In genomic region chr9:135516132-135516860, GRCh38 we compare ENCODE assay signal across 19 cellular contexts. TPM values are rescaled to one million over a fixed set of nuclear protein-coding genes. Genes with fewer than 3 reads are reported as not detected.
DNase-seq lines count a peak whose midpoint lies in the region; ATAC-seq and TF ChIP-seq lines count a peak whose summit lies in the region.
"Had no signal": no experiment of that assay in that cellular context is flagged by ENCODE, and none has a peak within 500 bp of the region (broad histone marks: within the 10 kb centered on the region; RNA-seq: fewer than 3 reads in every experiment).

No MANE protein-coding gene starts in this region.

- DNase-seq in activated naive CD8-positive, alpha-beta T cell treated with anti-CD3 and anti-CD28 coated beads, Interleukin-2, amount 10 ng/mL, durations not matched to agents 7 days and 5 days = no peak
- no peak for DNase-seq in activated naive CD8-positive, alpha-beta T cell treated with anti-CD3 and anti-CD28 coated beads for 36 hours
- peak; percentile 49 for DNase-seq in coronary artery (ENCODE audit: low spot score)
- DNase-seq in neuronal stem cell (ENCODE audit: low spot score) = no peak
- no peak for DNase-seq in NCI-H345 treated with DMSO at 0.1 percent for 48 hours (lab: John Stamatoyannopoulos, UW; ENCODE audit: unreplicated experiment)
- DNase-seq in mucosa of gallbladder (ENCODE audit: low spot score) = no peak
- DNase-seq in NCI-H2029 treated with DMSO at 0.1 percent for 48 hours (lab: John Stamatoyannopoulos, UW) = no peak
- no peak for DNase-seq in stimulated activated CD4-positive, alpha-beta T cell treated with anti-CD3 and anti-CD28 coated beads, Interleukin-2, amount 100 ng/mL, for 24 hours
- DNase-seq: activated naive CD4-positive, alpha-beta T cell treated with anti-CD3 and anti-CD28 coated beads, Interleukin-2, amount 10 ng/mL, durations not matched to agents 7 days and 5 days; colonic mucosa; COR-L47; erythroblast; MG63; NCI-H187; NCI-H446 treated with DMSO at 0.1 percent for 48 hours; SW 1271 had no signal

- H2AK5ac ChIP-seq in neuronal stem cell (ENCODE audit: low read depth, low read length) = no peak overlapping the region

- no peaks in the 10 kb centered on the region for H3K9me3 ChIP-seq in neuronal stem cell (replicated peaks in 1 of 2; ENCODE audit: control insufficient read depth in 2 of 2, insufficient read depth in 1 of 2, low read depth in 1 of 2, low read length in 2 of 2)
- H3K9me3 ChIP-seq: colonic mucosa, MG63 had no signal

- no peak overlapping the region for H3K23ac ChIP-seq in neuronal stem cell (ENCODE audit: low read depth, low read length, poor library complexity)

- H3K27ac ChIP-seq in coronary artery (no peak overlapping the region), neuronal stem cell (replicated peaks; ENCODE audit: low read length) (no peak overlapping the region)
- H3K27ac ChIP-seq: colonic mucosa had no signal

- no peak overlapping the region for H3K14ac ChIP-seq in neuronal stem cell (ENCODE audit: low read length)

- H3K36me3 Mint-ChIP-seq in activated naive CD8-positive, alpha-beta T cell treated with anti-CD3 and anti-CD28 coated beads, Interleukin-2, amount 10 ng/mL, durations not matched to agents 7 days and 5 days = no peaks in the 10 kb centered on the region
- no peaks in the 10 kb centered on the region for H3K36me3 Mint-ChIP-seq in activated naive CD8-positive, alpha-beta T cell treated with anti-CD3 and anti-CD28 coated beads for 36 hours
- H3K36me3 Mint-ChIP-seq: activated naive CD4-positive, alpha-beta T cell treated with anti-CD3 and anti-CD28 coated beads, Interleukin-2, amount 10 ng/mL, durations not matched to agents 7 days and 5 days had no signal

- H3K79me1 ChIP-seq in neuronal stem cell (ENCODE audit: low read depth, low read length) = no peaks in the 10 kb centered on the region

- no peak overlapping the region for H3K4me2 ChIP-seq in neuronal stem cell (ENCODE audit: insufficient read depth, low read length, poor library complexity, severe bottlenecking)

- no peak overlapping the region for H3K4me3 Mint-ChIP-seq in activated naive CD8-positive, alpha-beta T cell treated with anti-CD3 and anti-CD28 coated beads, Interleukin-2, amount 10 ng/mL, durations not matched to agents 7 days and 5 days
- no peak overlapping the region for H3K4me3 Mint-ChIP-seq in activated naive CD8-positive, alpha-beta T cell treated with anti-CD3 and anti-CD28 coated beads for 36 hours
- H3K4me3 Mint-ChIP-seq: activated naive CD4-positive, alpha-beta T cell treated with anti-CD3 and anti-CD28 coated beads, Interleukin-2, amount 10 ng/mL, durations not matched to agents 7 days and 5 days; nephron; stimulated activated naive CD8-positive, alpha-beta T cell treated with anti-CD3 and anti-CD28 coated beads, Interleukin-15, Interleukin-2, amounts not matched to agents 100 ng/mL and 50 ng/mL, for 24 hours had no signal

- TF ChIP-seq CTCF in coronary artery (IDR thresholded peaks at IDR 0.05) = no peak

- no CpG with 5 or more reads among the region's 25 CpGs for WGBS in neuronal stem cell (ENCODE audit: extremely low coverage in 2 of 2, insufficient read length in 2 of 2, insufficient replicate concordance in 1 of 2), 2 donors

- no peak overlapping the region for H2BK5ac ChIP-seq in neuronal stem cell (ENCODE audit: low read length)

- peak overlapping the region; percentile 82 for H2AFZ ChIP-seq in neuronal stem cell (ENCODE audit: low read length)

- peak overlapping the region; percentile 89 for H3K18ac ChIP-seq in neuronal stem cell (ENCODE audit: low read length)

- no peak overlapping the region for H4K8ac ChIP-seq in neuronal stem cell (ENCODE audit: low read depth, low read length)

- no peak overlapping the region for H3K4ac ChIP-seq in neuronal stem cell (ENCODE audit: low read length)

- H3K9me3 Mint-ChIP-seq in activated naive CD8-positive, alpha-beta T cell treated with anti-CD3 and anti-CD28 coated beads, Interleukin-2, amount 10 ng/mL, durations not matched to agents 7 days and 5 days = no peaks in the 10 kb centered on the region
- H3K9me3 Mint-ChIP-seq in activated naive CD8-positive, alpha-beta T cell treated with anti-CD3 and anti-CD28 coated beads for 36 hours = no peaks in the 10 kb centered on the region
- H3K9me3 Mint-ChIP-seq: activated naive CD4-positive, alpha-beta T cell treated with anti-CD3 and anti-CD28 coated beads, Interleukin-2, amount 10 ng/mL, durations not matched to agents 7 days and 5 days; nephron; stimulated activated naive CD8-positive, alpha-beta T cell treated with anti-CD3 and anti-CD28 coated beads, Interleukin-15, Interleukin-2, amounts not matched to agents 100 ng/mL and 50 ng/mL, for 24 hours had no signal

- no peaks in the 10 kb centered on the region for H3K36me3 ChIP-seq in neuronal stem cell (replicated peaks in 1 of 2; ENCODE audit: control insufficient read depth in 2 of 2, insufficient read depth in 2 of 2, low read length in 2 of 2)
- H3K36me3 ChIP-seq: colonic mucosa, MG63 had no signal

- no peak overlapping the region for H2BK12ac ChIP-seq in neuronal stem cell (ENCODE audit: low read length)

- no peak overlapping the region for H2BK120ac ChIP-seq in neuronal stem cell (ENCODE audit: low read depth, low read length)

- no peak overlapping the region for H3K4me3 ChIP-seq in coronary artery
- no peak overlapping the region for H3K4me3 ChIP-seq in neuronal stem cell (ENCODE audit: low read length in 2 of 2)
- H3K4me3 ChIP-seq: colonic mucosa, MG63 had no signal

- H3K9ac ChIP-seq in neuronal stem cell (ENCODE audit: low read depth, low read length, poor library complexity) = no peak overlapping the region

- ATAC-seq in activated naive CD8-positive, alpha-beta T cell treated with anti-CD3 and anti-CD28 coated beads, Interleukin-2, amount 10 ng/mL, durations not matched to agents 7 days and 5 days (ENCODE audit: low read depth) = peak; percentile 30

- no peak overlapping the region for H2BK15ac ChIP-seq in neuronal stem cell (ENCODE audit: low read length)

- no peaks in the 10 kb centered on the region for H3K27me3 ChIP-seq in neuronal stem cell (ENCODE audit: control insufficient read depth in 3 of 3, insufficient read depth in 3 of 3, low read depth in 1 of 3, low read length in 3 of 3)
- H3K27me3 ChIP-seq: colonic mucosa, MG63 had no signal

- no peak overlapping the region for H4K91ac ChIP-seq in neuronal stem cell (ENCODE audit: low read depth, low read length, poor library complexity)

- peaks cover 0 to 3% of the 10 kb centered on the region in 2 donors for H3K4me1 ChIP-seq in neuronal stem cell (ENCODE audit: control insufficient read depth in 2 of 2, insufficient read depth in 1 of 2, low read depth in 1 of 2, low read length in 2 of 2)
- H3K4me1 ChIP-seq: colonic mucosa had no signal

- H3K27me3 Mint-ChIP-seq in activated naive CD8-positive, alpha-beta T cell treated with anti-CD3 and anti-CD28 coated beads, Interleukin-2, amount 10 ng/mL, durations not matched to agents 7 days and 5 days = peaks cover 17% of the 10 kb centered on the region
- H3K27me3 Mint-ChIP-seq in activated naive CD8-positive, alpha-beta T cell treated with anti-CD3 and anti-CD28 coated beads for 36 hours = peaks cover 23% of the 10 kb centered on the region

- H3K4me1 Mint-ChIP-seq in activated naive CD8-positive, alpha-beta T cell treated with anti-CD3 and anti-CD28 coated beads, Interleukin-2, amount 10 ng/mL, durations not matched to agents 7 days and 5 days = peaks cover 6% of the 10 kb centered on the region
- H3K4me1 Mint-ChIP-seq in activated naive CD8-positive, alpha-beta T cell treated with anti-CD3 and anti-CD28 coated beads for 36 hours = peaks cover 7% of the 10 kb centered on the region
- H3K4me1 Mint-ChIP-seq: nephron had no signal

- POLR2A ChIA-PET in activated naive CD8-positive, alpha-beta T cell treated with anti-CD3 and anti-CD28 coated beads, Interleukin-2, amount 10 ng/mL, durations not matched to agents 7 days and 5 days (lab: Charles Lee) = no interaction called here

- no peak overlapping the region for H3K27ac Mint-ChIP-seq in activated naive CD8-positive, alpha-beta T cell treated with anti-CD3 and anti-CD28 coated beads, Interleukin-2, amount 10 ng/mL, durations not matched to agents 7 days and 5 days
- no peak overlapping the region for H3K27ac Mint-ChIP-seq in activated naive CD8-positive, alpha-beta T cell treated with anti-CD3 and anti-CD28 coated beads for 36 hours
- H3K27ac Mint-ChIP-seq: activated naive CD4-positive, alpha-beta T cell treated with anti-CD3 and anti-CD28 coated beads, Interleukin-2, amount 10 ng/mL, durations not matched to agents 7 days and 5 days; stimulated activated naive CD8-positive, alpha-beta T cell treated with anti-CD3 and anti-CD28 coated beads, Interleukin-15, Interleukin-2, amounts not matched to agents 100 ng/mL and 50 ng/mL, for 24 hours had no signal

RNA-seq across cellular contexts. Expression of gene LCN1, which starts 4.9 kb away (rescaled TPM):
- not detected for total RNA-seq in activated naive CD8-positive, alpha-beta T cell treated with anti-CD3 and anti-CD28 coated beads, Interleukin-2, amount 10 ng/mL, durations not matched to agents 7 days and 5 days
- not detected for total RNA-seq in activated naive CD8-positive, alpha-beta T cell treated with anti-CD3 and anti-CD28 coated beads for 36 hours
- not detected for polyA plus RNA-seq in neuronal stem cell (2013, experiment 1 of 2)
- not detected for polyA plus RNA-seq in neuronal stem cell (2013, experiment 2 of 2)
- not detected for total RNA-seq in mucosa of gallbladder
- total RNA-seq: activated CD8-positive, alpha-beta memory T cell treated with anti-CD3 and anti-CD28 coated beads for 36 hours; colonic mucosa had no signal

RNA-seq across cellular contexts. Expression of gene MRPS2, which starts 15.8 kb away (rescaled TPM):
- total RNA-seq in activated naive CD8-positive, alpha-beta T cell treated with anti-CD3 and anti-CD28 coated beads, Interleukin-2, amount 10 ng/mL, durations not matched to agents 7 days and 5 days = 10 to 100 TPM; 29.3 to 30.1 TPM
- total RNA-seq in activated naive CD8-positive, alpha-beta T cell treated with anti-CD3 and anti-CD28 coated beads for 36 hours = 10 to 100 TPM; 74.0 to 78.8 TPM
- polyA plus RNA-seq in neuronal stem cell (2013, experiment 1 of 2) = 88.3 TPM
- polyA plus RNA-seq in neuronal stem cell (2013, experiment 2 of 2) = 78.9 TPM
- total RNA-seq in mucosa of gallbladder = 29.3 TPM

RNA-seq across cellular contexts. Expression of gene OBP2A, which starts 29.6 kb away (rescaled TPM):
- not detected for total RNA-seq in activated naive CD8-positive, alpha-beta T cell treated with anti-CD3 and anti-CD28 coated beads, Interleukin-2, amount 10 ng/mL, durations not matched to agents 7 days and 5 days
- total RNA-seq in activated naive CD8-positive, alpha-beta T cell treated with anti-CD3 and anti-CD28 coated beads for 36 hours = not detected
- not detected for polyA plus RNA-seq in neuronal stem cell (2013, experiment 1 of 2)
- not detected for polyA plus RNA-seq in neuronal stem cell (2013, experiment 2 of 2)
- not detected for total RNA-seq in mucosa of gallbladder
- total RNA-seq: activated CD8-positive, alpha-beta memory T cell treated with anti-CD3 and anti-CD28 coated beads for 36 hours; colonic mucosa had no signal

RNA-seq across cellular contexts. Expression of gene PPP1R26, which starts 36.7 kb away (rescaled TPM):
- under 1 TPM; 0.17 to 0.28 TPM for total RNA-seq in activated naive CD8-positive, alpha-beta T cell treated with anti-CD3 and anti-CD28 coated beads, Interleukin-2, amount 10 ng/mL, durations not matched to agents 7 days and 5 days
- total RNA-seq in activated naive CD8-positive, alpha-beta T cell treated with anti-CD3 and anti-CD28 coated beads for 36 hours = under 1 TPM; 0.20 to 0.27 TPM
- polyA plus RNA-seq in neuronal stem cell (2013, experiment 1 of 2) = 20.7 TPM
- 20.4 TPM for polyA plus RNA-seq in neuronal stem cell (2013, experiment 2 of 2)
- 23.3 TPM for total RNA-seq in mucosa of gallbladder

RNA-seq across cellular contexts. Expression of gene PAEP, which starts 45.3 kb away (rescaled TPM):
- not detected for total RNA-seq in activated naive CD8-positive, alpha-beta T cell treated with anti-CD3 and anti-CD28 coated beads, Interleukin-2, amount 10 ng/mL, durations not matched to agents 7 days and 5 days
- not detected for total RNA-seq in activated naive CD8-positive, alpha-beta T cell treated with anti-CD3 and anti-CD28 coated beads for 36 hours
- polyA plus RNA-seq in neuronal stem cell (2013, experiment 1 of 2) = not detected
- not detected for polyA plus RNA-seq in neuronal stem cell (2013, experiment 2 of 2)
- not detected for total RNA-seq in mucosa of gallbladder
- total RNA-seq: activated CD8-positive, alpha-beta memory T cell treated with anti-CD3 and anti-CD28 coated beads for 36 hours; colonic mucosa had no signal
